ENCODE assay signal across 10 cellular contexts in the genomic region with DNA sequence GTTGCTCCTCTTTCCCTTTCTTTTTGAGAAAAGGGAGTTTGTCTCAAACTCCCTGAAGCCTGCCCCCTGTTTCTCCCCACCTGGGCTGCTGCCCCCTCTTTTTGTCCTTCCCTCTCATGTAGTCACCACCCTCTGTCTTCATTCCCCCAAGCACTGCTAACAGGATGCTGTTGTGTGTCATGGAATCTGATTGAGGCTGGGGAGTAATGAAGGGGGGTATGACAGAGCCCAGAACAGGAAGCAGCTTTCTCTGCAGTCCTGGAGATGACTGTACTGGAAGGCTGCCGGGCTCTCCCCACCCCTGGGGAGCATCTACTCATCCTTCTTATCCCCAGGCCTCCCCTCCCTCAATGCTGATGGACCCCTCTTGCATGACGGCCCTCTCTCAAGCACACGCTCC.
DNase-seq lines count a peak whose midpoint lies in the region; ATAC-seq and TF ChIP-seq lines count a peak whose summit lies in the region.
"Had no signal": no experiment of that assay in that cellular context is flagged by ENCODE, and none has a peak within 500 bp of the region (broad histone marks: within the 10 kb centered on the region; RNA-seq: fewer than 3 reads in every experiment).

No MANE protein-coding gene starts in this region.

- no peak for TF ChIP-seq CTCF in fibroblast of mammary gland (conservative IDR thresholded peaks at IDR 0.05; ENCODE audit: control insufficient read depth, insufficient read depth, low read depth, low read length)

- peak; percentile 86 for ATAC-seq in SK-N-SH treated with all-trans-retinoic acid at 6 μM for 48 hours
- ATAC-seq in GM21786 (IDR thresholded peaks at IDR 0.05; ENCODE audit: unreplicated experiment) = no peak

- no peak overlapping the region for H3K4me3 ChIP-seq in fibroblast of mammary gland (ENCODE audit: control insufficient read depth, low read depth, low read length)
- H3K4me3 ChIP-seq: coronary artery had no signal

- peak; percentile 79 for DNase-seq in GM04504 (ENCODE audit: low read depth)
- peak; percentile 95 for DNase-seq in fibroblast of mammary gland (ENCODE audit: low read depth)
- peak; percentile 53 for DNase-seq in smooth muscle cell of the brain vasculature (ENCODE audit: low read depth, low spot score)
- DNase-seq in AML-193 (lab: John Stamatoyannopoulos, UW) = no peak
- DNase-seq in cerebellum (ENCODE audit: low spot score) = no peak
- DNase-seq: KG1, NCI-H446 had no signal

TF ChIP-seq in SK-N-SH treated with all-trans-retinoic acid at 6 μM for 48 hours, 23 proteins besides CTCF, POLR2A, EP300 and RAD21:
- TF ChIP-seq PPARA (CRISPR knock-in tag; IDR thresholded peaks at IDR 0.05; ENCODE audit: borderline replicate concordance) (no peak), ZFP3 (CRISPR knock-in tag; IDR thresholded peaks at IDR 0.05) (0 out of 2 replicates have a peak, but pooled peaks have one; percentile 35), ZNF70 (CRISPR knock-in tag; IDR thresholded peaks at IDR 0.05) (no peak), CSDC2 (CRISPR knock-in tag; IDR thresholded peaks at IDR 0.05) (no peak)
- TF ChIP-seq, protein P1, sequence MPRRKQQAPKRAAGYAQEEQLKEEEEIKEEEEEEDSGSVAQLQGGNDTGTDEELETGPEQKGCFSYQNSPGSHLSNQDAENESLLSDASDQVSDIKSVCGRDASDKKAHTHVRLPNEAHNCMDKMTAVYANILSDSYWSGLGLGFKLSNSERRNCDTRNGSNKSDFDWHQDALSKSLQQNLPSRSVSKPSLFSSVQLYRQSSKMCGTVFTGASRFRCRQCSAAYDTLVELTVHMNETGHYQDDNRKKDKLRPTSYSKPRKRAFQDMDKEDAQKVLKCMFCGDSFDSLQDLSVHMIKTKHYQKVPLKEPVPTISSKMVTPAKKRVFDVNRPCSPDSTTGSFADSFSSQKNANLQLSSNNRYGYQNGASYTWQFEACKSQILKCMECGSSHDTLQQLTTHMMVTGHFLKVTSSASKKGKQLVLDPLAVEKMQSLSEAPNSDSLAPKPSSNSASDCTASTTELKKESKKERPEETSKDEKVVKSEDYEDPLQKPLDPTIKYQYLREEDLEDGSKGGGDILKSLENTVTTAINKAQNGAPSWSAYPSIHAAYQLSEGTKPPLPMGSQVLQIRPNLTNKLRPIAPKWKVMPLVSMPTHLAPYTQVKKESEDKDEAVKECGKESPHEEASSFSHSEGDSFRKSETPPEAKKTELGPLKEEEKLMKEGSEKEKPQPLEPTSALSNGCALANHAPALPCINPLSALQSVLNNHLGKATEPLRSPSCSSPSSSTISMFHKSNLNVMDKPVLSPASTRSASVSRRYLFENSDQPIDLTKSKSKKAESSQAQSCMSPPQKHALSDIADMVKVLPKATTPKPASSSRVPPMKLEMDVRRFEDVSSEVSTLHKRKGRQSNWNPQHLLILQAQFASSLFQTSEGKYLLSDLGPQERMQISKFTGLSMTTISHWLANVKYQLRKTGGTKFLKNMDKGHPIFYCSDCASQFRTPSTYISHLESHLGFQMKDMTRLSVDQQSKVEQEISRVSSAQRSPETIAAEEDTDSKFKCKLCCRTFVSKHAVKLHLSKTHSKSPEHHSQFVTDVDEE (CRISPR knock-in tag; IDR thresholded peaks at IDR 0.05) = no peak
- TF ChIP-seq, protein P2, sequence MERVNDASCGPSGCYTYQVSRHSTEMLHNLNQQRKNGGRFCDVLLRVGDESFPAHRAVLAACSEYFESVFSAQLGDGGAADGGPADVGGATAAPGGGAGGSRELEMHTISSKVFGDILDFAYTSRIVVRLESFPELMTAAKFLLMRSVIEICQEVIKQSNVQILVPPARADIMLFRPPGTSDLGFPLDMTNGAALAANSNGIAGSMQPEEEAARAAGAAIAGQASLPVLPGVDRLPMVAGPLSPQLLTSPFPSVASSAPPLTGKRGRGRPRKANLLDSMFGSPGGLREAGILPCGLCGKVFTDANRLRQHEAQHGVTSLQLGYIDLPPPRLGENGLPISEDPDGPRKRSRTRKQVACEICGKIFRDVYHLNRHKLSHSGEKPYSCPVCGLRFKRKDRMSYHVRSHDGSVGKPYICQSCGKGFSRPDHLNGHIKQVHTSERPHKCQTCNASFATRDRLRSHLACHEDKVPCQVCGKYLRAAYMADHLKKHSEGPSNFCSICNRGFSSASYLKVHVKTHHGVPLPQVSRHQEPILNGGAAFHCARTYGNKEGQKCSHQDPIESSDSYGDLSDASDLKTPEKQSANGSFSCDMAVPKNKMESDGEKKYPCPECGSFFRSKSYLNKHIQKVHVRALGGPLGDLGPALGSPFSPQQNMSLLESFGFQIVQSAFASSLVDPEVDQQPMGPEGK (CRISPR knock-in tag; IDR thresholded peaks at IDR 0.05; ENCODE audit: borderline replicate concordance) = peak; percentile 79; the same call in 1 of the 2 replicates

Comparison
In these comparisons a context has a peak if more than half of its experiments do, and no peak if none do; other contexts are left out.
1. DNase-seq: peak in GM04504 (single experiment), fibroblast of mammary gland (single experiment) and smooth muscle cell of the brain vasculature (single experiment); none in AML-193 (0 of 2) and cerebellum (single experiment).